Comparison of ENCODE assay signal across 9 cellular contexts in genomic region chr2:232323961-232324360, GRCh38. TPM values are rescaled to one million over a fixed set of nuclear protein-coding genes. Genes with fewer than 3 reads are reported as not detected.
DNase-seq lines count a peak whose midpoint lies in the region; ATAC-seq and TF ChIP-seq lines count a peak whose summit lies in the region.
"Not testable (repeated sequence)": the region's sequence is repeated elsewhere in the genome, so short reads cannot be mapped to it uniquely, and the experiment has no call there.
"Had no signal": no experiment of that assay in that cellular context is flagged by ENCODE, and none has a peak within 500 bp of the region (broad histone marks: within the 10 kb centered on the region; RNA-seq: fewer than 3 reads in every experiment).

No MANE protein-coding gene starts in this region.

- 78 to 100% methylated on average over 1 to 5 of the region's 6 CpGs for WGBS in endodermal cell (ENCODE audit: insufficient coverage in 1 of 2, insufficient read length in 1 of 2), 2 experiments
- WGBS in spleen, 5 donors, result 67 to 85% (median 76%) methylated on average over 5 to 6 of the region's 6 CpGs

- H3K36me3 Mint-ChIP-seq in activated CD8-positive, alpha-beta T cell treated with anti-CD3 and anti-CD28 coated beads, Interleukin-2, amount 10 ng/mL, durations not matched to agents 7 days and 5 days (ENCODE audit: low read depth); endodermal cell (ENCODE audit: low read depth); naive thymus-derived CD4-positive, alpha-beta T cell: not testable (repeated sequence)

- POLR2A ChIA-PET in RWPE1 (lab: Yijun Ruan, JAX; ENCODE audit: low non-redundant PET), result not testable (repeated sequence)
- POLR2A ChIA-PET in activated CD8-positive, alpha-beta T cell treated with anti-CD3 and anti-CD28 coated beads, Interleukin-2, amount 10 ng/mL, durations not matched to agents 7 days and 5 days (lab: Charles Lee), result interaction anchor here (3.4 kb wide), 1 partner anchor 8 kb away, joined by 9 read pairs; no protein-coding TSS in a partner anchor
- POLR2A ChIA-PET in naive thymus-derived CD4-positive, alpha-beta T cell (lab: Charles Lee), result interaction anchor here (1.6 kb wide), 1 partner anchor 9 kb away, joined by 4 read pairs; no protein-coding TSS in a partner anchor

- H4K20me1 ChIP-seq in BLaER1, result peaks cover 30% of the 10 kb centered on the region

- peaks cover 95% of the 10 kb centered on the region for H3K4me1 ChIP-seq in BLaER1
- not testable (repeated sequence) for H3K4me1 ChIP-seq in endodermal cell (ENCODE audit: control insufficient read depth, insufficient read depth, low read length)
- peaks cover 24 to 43% of the 10 kb centered on the region in 2 donors for H3K4me1 ChIP-seq in naive thymus-derived CD4-positive, alpha-beta T cell (ENCODE audit: control insufficient read depth in 2 of 2, insufficient read depth in 2 of 2, low read length in 2 of 2)
- peaks cover 0 to 66% (median 4%) of the 10 kb centered on the region in 6 donors for H3K4me1 ChIP-seq in spleen

- CTCF ChIA-PET in RWPE1 (lab: Yijun Ruan, JAX), result interaction anchor here (1.6 kb wide), 1 partner anchor 417 kb away, joined by 4 read pairs; no protein-coding TSS in a partner anchor
- CTCF ChIA-PET in activated CD8-positive, alpha-beta T cell treated with anti-CD3 and anti-CD28 coated beads, Interleukin-2, amount 10 ng/mL, durations not matched to agents 7 days and 5 days (lab: Charles Lee), result interaction anchor here (1.7 to 10.0 kb wide), 7 partner anchors 8 to 417 kb away, joined by 4 to 99 read pairs (median 44); partner anchors contain the start of gene NPPC
- CTCF ChIA-PET in naive thymus-derived CD4-positive, alpha-beta T cell (lab: Charles Lee), result interaction anchor here (0.6 to 2.7 kb wide), 8 partner anchors 9 to 651 kb away, joined by 3 to 10 read pairs (median 5); no protein-coding TSS in a partner anchor

- H3K4me2 ChIP-seq in BLaER1, result peak overlapping the region; percentile 92

- not testable (repeated sequence) for H3K36me3 ChIP-seq in BLaER1; endodermal cell (ENCODE audit: control insufficient read depth, insufficient read depth, low read length); naive thymus-derived CD4-positive, alpha-beta T cell (ENCODE audit: control insufficient read depth in 2 of 3, insufficient read depth in 3 of 3, low read length in 3 of 3); spleen

- ATAC-seq in activated CD8-positive, alpha-beta T cell treated with anti-CD3 and anti-CD28 coated beads, Interleukin-2, amount 10 ng/mL, durations not matched to agents 7 days and 5 days; naive thymus-derived CD4-positive, alpha-beta T cell: not testable (repeated sequence)

- H3K27me3 Mint-ChIP-seq in activated CD8-positive, alpha-beta T cell treated with anti-CD3 and anti-CD28 coated beads, Interleukin-2, amount 10 ng/mL, durations not matched to agents 7 days and 5 days (ENCODE audit: low read depth); endodermal cell (ENCODE audit: insufficient read depth); naive thymus-derived CD4-positive, alpha-beta T cell: not testable (repeated sequence)

- peak overlapping the region; percentile 74 for H3K27ac Mint-ChIP-seq in activated CD8-positive, alpha-beta T cell treated with anti-CD3 and anti-CD28 coated beads, Interleukin-2, amount 10 ng/mL, durations not matched to agents 7 days and 5 days
- H3K27ac Mint-ChIP-seq in endodermal cell, result not testable (repeated sequence)
- H3K27ac Mint-ChIP-seq in naive thymus-derived CD4-positive, alpha-beta T cell, result peak overlapping the region in 6 of 9 donors; percentile 49 to 79 (median 70)

- H3K9me3 ChIP-seq in BLaER1; endodermal cell (ENCODE audit: control insufficient read depth, low read length); naive thymus-derived CD4-positive, alpha-beta T cell (ENCODE audit: control insufficient read depth in 2 of 3, low read length in 3 of 3); spleen: not testable (repeated sequence)

- H3K9ac ChIP-seq in BLaER1; endodermal cell (ENCODE audit: extremely low read depth, low read length, poor library complexity, severe bottlenecking): not testable (repeated sequence)

- H3K9me3 Mint-ChIP-seq in activated CD8-positive, alpha-beta T cell treated with anti-CD3 and anti-CD28 coated beads, Interleukin-2, amount 10 ng/mL, durations not matched to agents 7 days and 5 days (ENCODE audit: insufficient read depth); endodermal cell; naive thymus-derived CD4-positive, alpha-beta T cell: not testable (repeated sequence)

- H3K4me3 Mint-ChIP-seq in activated CD8-positive, alpha-beta T cell treated with anti-CD3 and anti-CD28 coated beads, Interleukin-2, amount 10 ng/mL, durations not matched to agents 7 days and 5 days; endodermal cell: not testable (repeated sequence)
- H3K4me3 Mint-ChIP-seq in naive thymus-derived CD4-positive, alpha-beta T cell, result peak overlapping the region in 1 of 10 donors; percentile 60

- TF ChIP-seq POLR2A in spleen (IDR thresholded peaks at IDR 0.05), result not testable (repeated sequence)

- TF ChIP-seq CTCF in RWPE1 (conservative IDR thresholded peaks at IDR 0.05; ENCODE audit: low read depth); endodermal cell (conservative IDR thresholded peaks at IDR 0.05); spleen (IDR thresholded peaks at IDR 0.05 in 8 of 11, conservative IDR thresholded peaks at IDR 0.05 in 3 of 11): not testable (repeated sequence)

- DNase-seq in DMS79 treated with DMSO at 0.1 percent for 48 hours (lab: John Stamatoyannopoulos, UW), result peak; percentile 78
- DNase-seq in RWPE1 (ENCODE audit: low spot score); activated CD8-positive, alpha-beta T cell treated with anti-CD3 and anti-CD28 coated beads, Interleukin-2, amount 10 ng/mL, durations not matched to agents 7 days and 5 days; naive thymus-derived CD4-positive, alpha-beta T cell: not testable (repeated sequence)
- peak; percentile 43 for DNase-seq in endodermal cell
- peak; percentile 38 for DNase-seq in spleen

- H3K27ac ChIP-seq in BLaER1 (peak overlapping the region; percentile 14; the same call in 1 of the 2 replicates), RWPE1 (0 out of 2 replicates have a peak overlapping the region, but pooled peaks have one; percentile 3)
- H3K27ac ChIP-seq in endodermal cell (ENCODE audit: low read depth, low read length); naive thymus-derived CD4-positive, alpha-beta T cell (ENCODE audit: low read depth, low read length); spleen: not testable (repeated sequence)

- peaks cover 69% of the 10 kb centered on the region for H3K4me1 Mint-ChIP-seq in activated CD8-positive, alpha-beta T cell treated with anti-CD3 and anti-CD28 coated beads, Interleukin-2, amount 10 ng/mL, durations not matched to agents 7 days and 5 days (ENCODE audit: low read depth)
- H3K4me1 Mint-ChIP-seq in endodermal cell, result not testable (repeated sequence)
- H3K4me1 Mint-ChIP-seq in naive thymus-derived CD4-positive, alpha-beta T cell, result peaks cover 28 to 59% (median 45%) of the 10 kb centered on the region in 7 donors

- H3K4me3 ChIP-seq in BLaER1; endodermal cell (ENCODE audit: low read length); naive thymus-derived CD4-positive, alpha-beta T cell (ENCODE audit: low read length); spleen: not testable (repeated sequence)

- intact Hi-C loops in naive thymus-derived CD4-positive, alpha-beta T cell (cut with micrococcal nuclease), result loop anchor here (1.0 to 10.0 kb wide), 3 partner anchors 9 to 89 kb away; no protein-coding TSS in a partner anchor
- intact Hi-C loops in spleen (cut with DNase I; ENCODE audit: low total_unique reads), result not testable (repeated sequence)

- H3K27me3 ChIP-seq in BLaER1; endodermal cell (ENCODE audit: control insufficient read depth, insufficient read depth, low read length, poor library complexity, severe bottlenecking); naive thymus-derived CD4-positive, alpha-beta T cell (ENCODE audit: control insufficient read depth in 2 of 2, insufficient read depth in 2 of 2, low read length in 2 of 2); spleen (replicated peaks in 1 of 7): not testable (repeated sequence)

RNA-seq across cellular contexts. Expression of gene ALPP, which starts 54.6 kb away (rescaled TPM):
- not detected for total RNA-seq in activated CD8-positive, alpha-beta T cell treated with anti-CD3 and anti-CD28 coated beads, Interleukin-2, amount 10 ng/mL, durations not matched to agents 7 days and 5 days
- not detected for total RNA-seq in endodermal cell
- polyA plus RNA-seq in endodermal cell (2013, experiment 1 of 2), result not detected
- polyA plus RNA-seq in endodermal cell (2013, experiment 2 of 2), result not detected
- under 1 TPM in 2 of 5 experiments, not detected in 3; 0.24 TPM for total RNA-seq in naive thymus-derived CD4-positive, alpha-beta T cell
- polyA plus RNA-seq in naive thymus-derived CD4-positive, alpha-beta T cell, result not detected
- total RNA-seq in spleen, result not detected
- not detected for polyA plus RNA-seq in spleen
- total RNA-seq: Right ventricle myocardium inferior had no signal
- polyA plus RNA-seq: AG04450 had no signal
